ENCODE assay signal across 28 cellular contexts in the genomic region with DNA sequence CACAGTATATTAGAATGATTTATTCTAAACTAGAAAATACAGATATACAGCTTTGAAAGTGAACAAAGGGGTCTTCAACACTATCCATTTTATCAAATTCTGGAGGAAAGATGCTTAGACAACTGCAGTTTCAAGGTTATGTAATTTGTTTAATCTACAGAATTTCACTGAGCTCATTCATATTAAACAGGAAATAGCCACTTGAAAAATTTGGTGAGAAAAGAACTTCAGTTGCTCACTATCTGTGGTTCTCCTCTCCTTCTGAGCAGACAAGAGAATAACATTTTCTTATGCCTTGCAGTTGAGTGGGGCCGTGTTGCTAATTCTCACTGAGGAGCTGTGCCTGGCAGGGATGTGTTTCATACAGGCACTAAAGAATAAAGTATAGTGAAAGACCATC.
"Had no signal": no experiment of that assay in that cellular context is flagged by ENCODE, and none has a peak within 500 bp of the region (broad histone marks: within the 10 kb centered on the region; RNA-seq: fewer than 3 reads in every experiment).

No MANE protein-coding gene starts in this region.

- H3K27me3 ChIP-seq: cardiac muscle cell had no signal

- DNase-seq: activated CD4-positive, alpha-beta T cell treated with anti-CD3 and anti-CD28 coated beads, Interleukin-2, amount 10 ng/mL, durations not matched to agents 24 days and 14 days; activated CD4-positive, alpha-beta T cell treated with anti-CD3 and anti-CD28 coated beads, Interleukin-2, amount 50 U/mL, for 4 hours; activated CD8-positive, alpha-beta T cell treated with anti-CD3 and anti-CD28 coated beads for 36 hours; activated effector memory CD4-positive, alpha-beta T cell treated with anti-CD3 and anti-CD28 coated beads, Interleukin-2, amount 50 U/mL, for 16 hours; activated naive CD4-positive, alpha-beta T cell; activated naive CD4-positive, alpha-beta T cell treated with anti-CD3 and anti-CD28 coated beads, Interleukin-2, amount 50 U/mL, for 16 hours; activated naive CD8-positive, alpha-beta T cell treated with anti-CD3 and anti-CD28 coated beads for 36 hours; activated T-cell treated with anti-CD3 and anti-CD28 coated beads, Interleukin-2, amount 50 U/mL, for 1 hour; activated T-cell treated with anti-CD3 and anti-CD28 coated beads, Interleukin-2, amount 50 U/mL, for 72 hours; amniotic stem cell; aorta; Kasumi-1; KBM-7; MM.1S; MV-4-11; NCI-H1092 treated with DMSO at 0.1 percent for 48 hours; NCI-H1417; NCI-H146; NCI-H187; NCI-H2029 treated with DMSO at 0.1 percent for 48 hours; NCI-H345; NCI-H524 treated with DMSO at 0.1 percent for 48 hours; PC-9; SIG-M5 had no signal

- H2AFZ ChIP-seq: PC-9 had no signal

- H3K4me3 ChIP-seq: cardiac muscle cell, PC-9 had no signal

- H3K27ac ChIP-seq: cardiac muscle cell, PC-9, RWPE1 had no signal

- ATAC-seq: activated CD8-positive, alpha-beta T cell treated with anti-CD3 and anti-CD28 coated beads for 36 hours; activated T-cell treated with anti-CD3 and anti-CD28 coated beads, Interleukin-2, amount 50 U/mL, for 72 hours; activated T-helper 17 cell treated with anti-CD3 and anti-CD28 coated beads, Interleukin-2, amount 50 U/mL, for 72 hours; Right ventricle myocardium inferior had no signal

- H3K36me3 ChIP-seq: cardiac muscle cell had no signal

- H3K4me2 ChIP-seq: PC-9 had no signal
